Comparison of ENCODE assay signal across 1 cellular context in the genomic region with DNA sequence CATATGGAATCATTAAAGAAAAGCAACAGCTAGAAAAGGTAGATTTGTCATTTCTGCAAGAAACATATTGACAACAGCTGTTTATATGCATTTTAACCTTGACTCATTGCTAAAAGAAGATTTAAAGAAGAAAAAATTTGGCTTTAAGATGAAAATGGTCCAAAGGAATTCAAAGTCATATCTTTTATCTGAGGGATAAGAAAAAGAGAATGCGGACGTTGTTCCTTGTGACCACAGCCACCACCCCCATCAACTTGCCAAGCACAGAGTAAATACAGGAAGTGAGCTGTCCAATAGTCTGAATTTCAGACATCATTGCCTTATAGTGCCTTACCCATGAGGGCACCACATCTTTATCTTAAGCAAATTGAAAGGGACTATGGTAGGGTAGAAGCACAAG.
TF ChIP-seq lines count a peak whose summit lies in the region.

No MANE protein-coding gene starts in this region.

TF ChIP-seq in WTC11, 78 proteins besides CTCF, POLR2A, EP300 and RAD21 (continued from another document):
- TF ChIP-seq, protein P1, sequence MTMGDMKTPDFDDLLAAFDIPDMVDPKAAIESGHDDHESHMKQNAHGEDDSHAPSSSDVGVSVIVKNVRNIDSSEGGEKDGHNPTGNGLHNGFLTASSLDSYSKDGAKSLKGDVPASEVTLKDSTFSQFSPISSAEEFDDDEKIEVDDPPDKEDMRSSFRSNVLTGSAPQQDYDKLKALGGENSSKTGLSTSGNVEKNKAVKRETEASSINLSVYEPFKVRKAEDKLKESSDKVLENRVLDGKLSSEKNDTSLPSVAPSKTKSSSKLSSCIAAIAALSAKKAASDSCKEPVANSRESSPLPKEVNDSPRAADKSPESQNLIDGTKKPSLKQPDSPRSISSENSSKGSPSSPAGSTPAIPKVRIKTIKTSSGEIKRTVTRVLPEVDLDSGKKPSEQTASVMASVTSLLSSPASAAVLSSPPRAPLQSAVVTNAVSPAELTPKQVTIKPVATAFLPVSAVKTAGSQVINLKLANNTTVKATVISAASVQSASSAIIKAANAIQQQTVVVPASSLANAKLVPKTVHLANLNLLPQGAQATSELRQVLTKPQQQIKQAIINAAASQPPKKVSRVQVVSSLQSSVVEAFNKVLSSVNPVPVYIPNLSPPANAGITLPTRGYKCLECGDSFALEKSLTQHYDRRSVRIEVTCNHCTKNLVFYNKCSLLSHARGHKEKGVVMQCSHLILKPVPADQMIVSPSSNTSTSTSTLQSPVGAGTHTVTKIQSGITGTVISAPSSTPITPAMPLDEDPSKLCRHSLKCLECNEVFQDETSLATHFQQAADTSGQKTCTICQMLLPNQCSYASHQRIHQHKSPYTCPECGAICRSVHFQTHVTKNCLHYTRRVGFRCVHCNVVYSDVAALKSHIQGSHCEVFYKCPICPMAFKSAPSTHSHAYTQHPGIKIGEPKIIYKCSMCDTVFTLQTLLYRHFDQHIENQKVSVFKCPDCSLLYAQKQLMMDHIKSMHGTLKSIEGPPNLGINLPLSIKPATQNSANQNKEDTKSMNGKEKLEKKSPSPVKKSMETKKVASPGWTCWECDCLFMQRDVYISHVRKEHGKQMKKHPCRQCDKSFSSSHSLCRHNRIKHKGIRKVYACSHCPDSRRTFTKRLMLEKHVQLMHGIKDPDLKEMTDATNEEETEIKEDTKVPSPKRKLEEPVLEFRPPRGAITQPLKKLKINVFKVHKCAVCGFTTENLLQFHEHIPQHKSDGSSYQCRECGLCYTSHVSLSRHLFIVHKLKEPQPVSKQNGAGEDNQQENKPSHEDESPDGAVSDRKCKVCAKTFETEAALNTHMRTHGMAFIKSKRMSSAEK (CRISPR knock-in tag; IDR thresholded peaks at IDR 0.05; ENCODE audit: borderline replicate concordance) = no peak
- TF ChIP-seq, protein P2, sequence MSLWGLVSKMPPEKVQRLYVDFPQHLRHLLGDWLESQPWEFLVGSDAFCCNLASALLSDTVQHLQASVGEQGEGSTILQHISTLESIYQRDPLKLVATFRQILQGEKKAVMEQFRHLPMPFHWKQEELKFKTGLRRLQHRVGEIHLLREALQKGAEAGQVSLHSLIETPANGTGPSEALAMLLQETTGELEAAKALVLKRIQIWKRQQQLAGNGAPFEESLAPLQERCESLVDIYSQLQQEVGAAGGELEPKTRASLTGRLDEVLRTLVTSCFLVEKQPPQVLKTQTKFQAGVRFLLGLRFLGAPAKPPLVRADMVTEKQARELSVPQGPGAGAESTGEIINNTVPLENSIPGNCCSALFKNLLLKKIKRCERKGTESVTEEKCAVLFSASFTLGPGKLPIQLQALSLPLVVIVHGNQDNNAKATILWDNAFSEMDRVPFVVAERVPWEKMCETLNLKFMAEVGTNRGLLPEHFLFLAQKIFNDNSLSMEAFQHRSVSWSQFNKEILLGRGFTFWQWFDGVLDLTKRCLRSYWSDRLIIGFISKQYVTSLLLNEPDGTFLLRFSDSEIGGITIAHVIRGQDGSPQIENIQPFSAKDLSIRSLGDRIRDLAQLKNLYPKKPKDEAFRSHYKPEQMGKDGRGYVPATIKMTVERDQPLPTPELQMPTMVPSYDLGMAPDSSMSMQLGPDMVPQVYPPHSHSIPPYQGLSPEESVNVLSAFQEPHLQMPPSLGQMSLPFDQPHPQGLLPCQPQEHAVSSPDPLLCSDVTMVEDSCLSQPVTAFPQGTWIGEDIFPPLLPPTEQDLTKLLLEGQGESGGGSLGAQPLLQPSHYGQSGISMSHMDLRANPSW (CRISPR knock-in tag; conservative IDR thresholded peaks at IDR 0.05; ENCODE audit: low read depth) = no peak
- TF ChIP-seq SMAD4 (CRISPR knock-in tag; IDR thresholded peaks at IDR 0.05) = no peak
- no peak for TF ChIP-seq MXD4 (CRISPR knock-in tag; IDR thresholded peaks at IDR 0.05; ENCODE audit: borderline replicate concordance)
- no peak for TF ChIP-seq ELF4 (CRISPR knock-in tag; IDR thresholded peaks at IDR 0.05; ENCODE audit: low read depth)
- TF ChIP-seq ZNF263 (CRISPR knock-in tag; IDR thresholded peaks at IDR 0.05; ENCODE audit: low read depth) = no peak
- TF ChIP-seq, protein P3, sequence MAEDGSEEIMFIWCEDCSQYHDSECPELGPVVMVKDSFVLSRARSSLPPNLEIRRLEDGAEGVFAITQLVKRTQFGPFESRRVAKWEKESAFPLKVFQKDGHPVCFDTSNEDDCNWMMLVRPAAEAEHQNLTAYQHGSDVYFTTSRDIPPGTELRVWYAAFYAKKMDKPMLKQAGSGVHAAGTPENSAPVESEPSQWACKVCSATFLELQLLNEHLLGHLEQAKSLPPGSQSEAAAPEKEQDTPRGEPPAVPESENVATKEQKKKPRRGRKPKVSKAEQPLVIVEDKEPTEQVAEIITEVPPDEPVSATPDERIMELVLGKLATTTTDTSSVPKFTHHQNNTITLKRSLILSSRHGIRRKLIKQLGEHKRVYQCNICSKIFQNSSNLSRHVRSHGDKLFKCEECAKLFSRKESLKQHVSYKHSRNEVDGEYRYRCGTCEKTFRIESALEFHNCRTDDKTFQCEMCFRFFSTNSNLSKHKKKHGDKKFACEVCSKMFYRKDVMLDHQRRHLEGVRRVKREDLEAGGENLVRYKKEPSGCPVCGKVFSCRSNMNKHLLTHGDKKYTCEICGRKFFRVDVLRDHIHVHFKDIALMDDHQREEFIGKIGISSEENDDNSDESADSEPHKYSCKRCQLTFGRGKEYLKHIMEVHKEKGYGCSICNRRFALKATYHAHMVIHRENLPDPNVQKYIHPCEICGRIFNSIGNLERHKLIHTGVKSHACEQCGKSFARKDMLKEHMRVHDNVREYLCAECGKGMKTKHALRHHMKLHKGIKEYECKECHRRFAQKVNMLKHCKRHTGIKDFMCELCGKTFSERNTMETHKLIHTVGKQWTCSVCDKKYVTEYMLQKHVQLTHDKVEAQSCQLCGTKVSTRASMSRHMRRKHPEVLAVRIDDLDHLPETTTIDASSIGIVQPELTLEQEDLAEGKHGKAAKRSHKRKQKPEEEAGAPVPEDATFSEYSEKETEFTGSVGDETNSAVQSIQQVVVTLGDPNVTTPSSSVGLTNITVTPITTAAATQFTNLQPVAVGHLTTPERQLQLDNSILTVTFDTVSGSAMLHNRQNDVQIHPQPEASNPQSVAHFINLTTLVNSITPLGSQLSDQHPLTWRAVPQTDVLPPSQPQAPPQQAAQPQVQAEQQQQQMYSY (CRISPR knock-in tag; IDR thresholded peaks at IDR 0.05) = no peak
- TF ChIP-seq, protein P4, sequence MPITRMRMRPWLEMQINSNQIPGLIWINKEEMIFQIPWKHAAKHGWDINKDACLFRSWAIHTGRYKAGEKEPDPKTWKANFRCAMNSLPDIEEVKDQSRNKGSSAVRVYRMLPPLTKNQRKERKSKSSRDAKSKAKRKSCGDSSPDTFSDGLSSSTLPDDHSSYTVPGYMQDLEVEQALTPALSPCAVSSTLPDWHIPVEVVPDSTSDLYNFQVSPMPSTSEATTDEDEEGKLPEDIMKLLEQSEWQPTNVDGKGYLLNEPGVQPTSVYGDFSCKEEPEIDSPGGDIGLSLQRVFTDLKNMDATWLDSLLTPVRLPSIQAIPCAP (CRISPR knock-in tag; IDR thresholded peaks at IDR 0.05) = no peak
- TF ChIP-seq, protein P5, sequence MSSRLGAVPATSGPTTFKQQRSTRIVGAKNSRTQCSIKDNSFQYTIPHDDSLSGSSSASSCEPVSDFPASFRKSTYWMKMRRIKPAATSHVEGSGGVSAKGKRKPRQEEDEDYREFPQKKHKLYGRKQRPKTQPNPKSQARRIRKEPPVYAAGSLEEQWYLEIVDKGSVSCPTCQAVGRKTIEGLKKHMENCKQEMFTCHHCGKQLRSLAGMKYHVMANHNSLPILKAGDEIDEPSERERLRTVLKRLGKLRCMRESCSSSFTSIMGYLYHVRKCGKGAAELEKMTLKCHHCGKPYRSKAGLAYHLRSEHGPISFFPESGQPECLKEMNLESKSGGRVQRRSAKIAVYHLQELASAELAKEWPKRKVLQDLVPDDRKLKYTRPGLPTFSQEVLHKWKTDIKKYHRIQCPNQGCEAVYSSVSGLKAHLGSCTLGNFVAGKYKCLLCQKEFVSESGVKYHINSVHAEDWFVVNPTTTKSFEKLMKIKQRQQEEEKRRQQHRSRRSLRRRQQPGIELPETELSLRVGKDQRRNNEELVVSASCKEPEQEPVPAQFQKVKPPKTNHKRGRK (CRISPR knock-in tag; IDR thresholded peaks at IDR 0.05; ENCODE audit: borderline replicate concordance) = no peak
- no peak for TF ChIP-seq NFATC4 (CRISPR knock-in tag; IDR thresholded peaks at IDR 0.05)
- TF ChIP-seq, protein P6, sequence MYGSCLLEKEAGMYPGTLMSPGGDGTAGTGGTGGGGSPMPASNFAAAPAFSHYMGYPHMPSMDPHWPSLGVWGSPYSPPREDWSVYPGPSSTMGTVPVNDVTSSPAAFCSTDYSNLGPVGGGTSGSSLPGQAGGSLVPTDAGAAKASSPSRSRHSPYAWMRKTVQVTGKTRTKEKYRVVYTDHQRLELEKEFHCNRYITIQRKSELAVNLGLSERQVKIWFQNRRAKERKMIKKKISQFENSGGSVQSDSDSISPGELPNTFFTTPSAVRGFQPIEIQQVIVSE (CRISPR knock-in tag; IDR thresholded peaks at IDR 0.05; ENCODE audit: borderline replicate concordance) = no peak
- TF ChIP-seq, protein P7, sequence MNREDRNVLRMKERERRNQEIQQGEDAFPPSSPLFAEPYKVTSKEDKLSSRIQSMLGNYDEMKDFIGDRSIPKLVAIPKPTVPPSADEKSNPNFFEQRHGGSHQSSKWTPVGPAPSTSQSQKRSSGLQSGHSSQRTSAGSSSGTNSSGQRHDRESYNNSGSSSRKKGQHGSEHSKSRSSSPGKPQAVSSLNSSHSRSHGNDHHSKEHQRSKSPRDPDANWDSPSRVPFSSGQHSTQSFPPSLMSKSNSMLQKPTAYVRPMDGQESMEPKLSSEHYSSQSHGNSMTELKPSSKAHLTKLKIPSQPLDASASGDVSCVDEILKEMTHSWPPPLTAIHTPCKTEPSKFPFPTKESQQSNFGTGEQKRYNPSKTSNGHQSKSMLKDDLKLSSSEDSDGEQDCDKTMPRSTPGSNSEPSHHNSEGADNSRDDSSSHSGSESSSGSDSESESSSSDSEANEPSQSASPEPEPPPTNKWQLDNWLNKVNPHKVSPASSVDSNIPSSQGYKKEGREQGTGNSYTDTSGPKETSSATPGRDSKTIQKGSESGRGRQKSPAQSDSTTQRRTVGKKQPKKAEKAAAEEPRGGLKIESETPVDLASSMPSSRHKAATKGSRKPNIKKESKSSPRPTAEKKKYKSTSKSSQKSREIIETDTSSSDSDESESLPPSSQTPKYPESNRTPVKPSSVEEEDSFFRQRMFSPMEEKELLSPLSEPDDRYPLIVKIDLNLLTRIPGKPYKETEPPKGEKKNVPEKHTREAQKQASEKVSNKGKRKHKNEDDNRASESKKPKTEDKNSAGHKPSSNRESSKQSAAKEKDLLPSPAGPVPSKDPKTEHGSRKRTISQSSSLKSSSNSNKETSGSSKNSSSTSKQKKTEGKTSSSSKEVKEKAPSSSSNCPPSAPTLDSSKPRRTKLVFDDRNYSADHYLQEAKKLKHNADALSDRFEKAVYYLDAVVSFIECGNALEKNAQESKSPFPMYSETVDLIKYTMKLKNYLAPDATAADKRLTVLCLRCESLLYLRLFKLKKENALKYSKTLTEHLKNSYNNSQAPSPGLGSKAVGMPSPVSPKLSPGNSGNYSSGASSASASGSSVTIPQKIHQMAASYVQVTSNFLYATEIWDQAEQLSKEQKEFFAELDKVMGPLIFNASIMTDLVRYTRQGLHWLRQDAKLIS (CRISPR knock-in tag; IDR thresholded peaks at IDR 0.05; ENCODE audit: borderline replicate concordance) = no peak
- no peak for TF ChIP-seq TP53 (CRISPR knock-in tag; IDR thresholded peaks at IDR 0.05)
- no peak for TF ChIP-seq ZNF423 (CRISPR knock-in tag; IDR thresholded peaks at IDR 0.05)
- no peak for TF ChIP-seq TCF7 (CRISPR knock-in tag; IDR thresholded peaks at IDR 0.05; ENCODE audit: low read depth)
TF ChIP-seq in WTC11: peak in this region for 0.
